ENCODE assay signal across 19 cellular contexts in the genomic region with DNA sequence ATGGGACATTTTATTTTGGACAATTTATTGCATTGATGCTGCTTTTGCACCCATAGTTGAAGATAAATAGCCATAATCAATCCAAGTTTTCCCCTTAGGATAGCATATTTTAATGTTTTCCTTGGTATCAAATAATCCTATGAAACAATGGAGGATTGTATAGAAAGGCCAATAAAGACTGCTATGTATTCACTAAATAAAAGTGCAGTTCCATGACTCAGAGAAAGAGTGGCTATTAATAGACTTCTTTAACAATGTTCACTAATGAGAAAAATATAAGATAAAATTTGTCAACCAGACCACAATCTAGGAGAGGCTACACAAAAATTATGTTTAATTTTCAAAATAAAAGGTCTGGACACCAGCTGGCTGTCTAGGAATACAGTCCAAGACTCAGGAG.
"Had no signal": no experiment of that assay in that cellular context is flagged by ENCODE, and none has a peak within 500 bp of the region (broad histone marks: within the 10 kb centered on the region; RNA-seq: fewer than 3 reads in every experiment).

No MANE protein-coding gene starts in this region.

- DNase-seq: natural killer cell; occipital lobe; ovary; posterior cingulate gyrus; psoas muscle; right cardiac atrium; right lobe of liver; sigmoid colon; small intestine; stimulated activated CD4-positive, alpha-beta T cell treated with anti-CD3 and anti-CD28 coated beads, Interleukin-15, amount 100 ng/mL, for 24 hours; stimulated activated CD4-positive, alpha-beta T cell treated with anti-CD3 and anti-CD28 coated beads, Interleukin-2, amount 100 ng/mL, for 24 hours; stimulated activated CD4-positive, alpha-beta T cell treated with anti-CD3 and anti-CD28 coated beads, Interleukin-2, amount 100 ng/mL, for 48 hours; stimulated activated CD4-positive, alpha-beta T cell treated with anti-CD3 and anti-CD28 coated beads, Interleukin-4, amount 100 ng/mL, for 24 hours; stimulated activated naive B cell treated with anti-CD40 and anti-IgM and Interleukin-4, amounts not matched to agents 10 μg/mL and 1 μg/mL and 100 μg/mL, for 72 hours; stimulated activated naive CD4-positive, alpha-beta T cell treated with Interleukin-2 at 50 U/mL for 16 hours; stomach; thyroid gland; trophoblast cell; upper lobe of left lung had no signal
